Comparison of ENCODE assay signal across 1 cellular context in genomic region chr3:60752800-60753199, GRCh38.
TF ChIP-seq lines count a peak whose summit lies in the region.

No MANE protein-coding gene starts in this region.

TF ChIP-seq in HEK293T, 16 proteins besides CTCF, POLR2A, EP300 and RAD21:
- TF ChIP-seq BHLHE40 (IDR thresholded peaks at IDR 0.05; ENCODE audit: borderline replicate concordance) (no peak), ELF4 (IDR thresholded peaks at IDR 0.05) (no peak), LEF1 (IDR thresholded peaks at IDR 0.05; ENCODE audit: borderline replicate concordance) (no peak), FOXM1 (IDR thresholded peaks at IDR 0.05; ENCODE audit: borderline replicate concordance) (no peak), FOXK2 (IDR thresholded peaks at IDR 0.05) (no peak), FOXA1 (IDR thresholded peaks at IDR 0.05) (no peak), L3MBTL2 (conservative IDR thresholded peaks at IDR 0.05) (no peak), SUZ12 (IDR thresholded peaks at IDR 0.05) (no peak), TARDBP (IDR thresholded peaks at IDR 0.05) (no peak), CTBP1 (IDR thresholded peaks at IDR 0.05; ENCODE audit: borderline replicate concordance) (no peak), PKNOX1 (IDR thresholded peaks at IDR 0.05) (no peak), ZNF384 (IDR thresholded peaks at IDR 0.05) (no peak), SP1 (IDR thresholded peaks at IDR 0.05) (no peak), NFRKB (IDR thresholded peaks at IDR 0.05) (no peak), ARNT (IDR thresholded peaks at IDR 0.05) (no peak), HDGF (IDR thresholded peaks at IDR 0.05; ENCODE audit: borderline replicate concordance) (no peak)
TF ChIP-seq in HEK293T: peak in this region for 0.
